Comparison of ENCODE assay signal across 10 cellular contexts in genomic region chr14:35147711-35148110, GRCh38.
"Had no signal": no experiment of that assay in that cellular context is flagged by ENCODE, and none has a peak within 500 bp of the region (broad histone marks: within the 10 kb centered on the region; RNA-seq: fewer than 3 reads in every experiment).

No MANE protein-coding gene starts in this region.

- H3K9me3 ChIP-seq: HAP-1 had no signal

- H3K27ac Mint-ChIP-seq: HFFc6 had no signal

- H3K4me1 ChIP-seq: HAP-1 had no signal

- H3K27ac ChIP-seq: GM23248, HL-60 had no signal

- FAIRE-seq: K562 had no signal

- H3K4me3 Mint-ChIP-seq: HFFc6 had no signal

- H2AFZ ChIP-seq: GM23248 had no signal

- H3K9me3 Mint-ChIP-seq: HFFc6 had no signal

- H3K9ac ChIP-seq: GM23248 had no signal

- H3K4me3 ChIP-seq: GM23248, HAP-1, K562 had no signal

- DNase-seq: GM23248, GOT3, H7, HFFc6, IMR-90, KG1 had no signal

- ATAC-seq: HCT116, K562 had no signal
